1 cellular context compared by ENCODE assay signal in genomic region chr11:91904792-91905785, GRCh38.
TF ChIP-seq lines count a peak whose summit lies in the region.

No MANE protein-coding gene starts in this region.

TF ChIP-seq in K562, 482 proteins besides CTCF, POLR2A, EP300 and RAD21 (continued from another document and continues in another):
- no peak for TF ChIP-seq ZBTB5 (IDR thresholded peaks at IDR 0.05)
- TF ChIP-seq NONO (IDR thresholded peaks at IDR 0.05; ENCODE audit: low read depth in 2 of 2, low read length in 1 of 2) = no peak
- TF ChIP-seq FOXK1 (CRISPR knock-in tag; IDR thresholded peaks at IDR 0.05; ENCODE audit: borderline replicate concordance) = no peak
- no peak for TF ChIP-seq ZBED1 (IDR thresholded peaks at IDR 0.05)
- TF ChIP-seq GTF2F1 (IDR thresholded peaks at IDR 0.05; ENCODE audit: low read depth, low read length) = no peak
- no peak for TF ChIP-seq SFPQ (IDR thresholded peaks at IDR 0.05; ENCODE audit: low read depth, low read length)
- TF ChIP-seq POLR2AphosphoS5 (IDR thresholded peaks at IDR 0.05; ENCODE audit: control insufficient read depth, insufficient read depth, low read depth, low read length) = no peak
- TF ChIP-seq RBM39 (optimal IDR thresholded peaks at IDR 0.05; ENCODE audit: low read depth, low read length) = no peak
- TF ChIP-seq CTBP1 (IDR thresholded peaks at IDR 0.05; ENCODE audit: borderline replicate concordance) = peak; percentile 73
- TF ChIP-seq MIER1 (IDR thresholded peaks at IDR 0.05; ENCODE audit: low read depth) = no peak
- TF ChIP-seq ESRRB (CRISPR knock-in tag; IDR thresholded peaks at IDR 0.05; ENCODE audit: borderline replicate concordance) = no peak
- TF ChIP-seq ILF3 (IDR thresholded peaks at IDR 0.05; ENCODE audit: borderline replicate concordance) = no peak
- TF ChIP-seq FOS (IDR thresholded peaks at IDR 0.05; ENCODE audit: extremely low read depth, insufficient read length) = no peak
- no peak for TF ChIP-seq ZNF41 (CRISPR knock-in tag; conservative IDR thresholded peaks at IDR 0.05)
- no peak for TF ChIP-seq KAT2B (IDR thresholded peaks at IDR 0.05; ENCODE audit: low read depth, low read length)
- TF ChIP-seq ZNF584 (CRISPR knock-in tag; IDR thresholded peaks at IDR 0.05; ENCODE audit: low read depth) = no peak
- TF ChIP-seq RBM15 (IDR thresholded peaks at IDR 0.05; ENCODE audit: insufficient read depth, low read length) = no peak
- no peak for TF ChIP-seq ELF4 (CRISPR knock-in tag; IDR thresholded peaks at IDR 0.05)
- no peak for TF ChIP-seq ZNF830 (CRISPR knock-in tag; IDR thresholded peaks at IDR 0.05)
- no peak for TF ChIP-seq SAP30 (IDR thresholded peaks at IDR 0.05; ENCODE audit: borderline replicate concordance, insufficient read depth, low read depth, low read length, poor library complexity, severe bottlenecking)
- TF ChIP-seq CHAMP1 (IDR thresholded peaks at IDR 0.05) = peak; percentile 76; the same call in 1 of the 2 replicates
- TF ChIP-seq MTA1 (IDR thresholded peaks at IDR 0.05; ENCODE audit: borderline replicate concordance) = no peak
- TF ChIP-seq MYNN (IDR thresholded peaks at IDR 0.05) = no peak
- TF ChIP-seq MYNN (CRISPR knock-in tag; IDR thresholded peaks at IDR 0.05) = no peak
- peak; percentile 85 to 91 for TF ChIP-seq TRIM24 (IDR thresholded peaks at IDR 0.05)
- TF ChIP-seq E2F8 (IDR thresholded peaks at IDR 0.05; ENCODE audit: low read depth, partially characterized antibody) = no peak
- TF ChIP-seq VEZF1 (CRISPR knock-in tag; IDR thresholded peaks at IDR 0.05) = no peak
- TF ChIP-seq MGA (IDR thresholded peaks at IDR 0.05) = 0 out of 2 replicates have a peak, but pooled peaks have one; percentile 15
- TF ChIP-seq KLF16 (IDR thresholded peaks at IDR 0.05) = peak; percentile 43; the same call in 1 of the 2 replicates
- TF ChIP-seq RBBP5 (IDR thresholded peaks at IDR 0.05; ENCODE audit: borderline replicate concordance, insufficient read depth, low read length, poor library complexity, severe bottlenecking) = no peak
- peak; percentile 42; the same call in 1 of the 2 replicates for TF ChIP-seq ZKSCAN8 (CRISPR knock-in tag; IDR thresholded peaks at IDR 0.05)
- TF ChIP-seq ETS2 (tag; IDR thresholded peaks at IDR 0.05; ENCODE audit: borderline replicate concordance, poor library complexity, severe bottlenecking) = no peak
- TF ChIP-seq TCF7L2 (IDR thresholded peaks at IDR 0.05; ENCODE audit: low read depth, low read length) = no peak
- TF ChIP-seq USF2 (CRISPR knock-in tag; IDR thresholded peaks at IDR 0.05) = no peak
- no peak for TF ChIP-seq POLR2G (IDR thresholded peaks at IDR 0.05; ENCODE audit: low read depth, low read length)
